Comparison of ENCODE assay signal across 1 cellular context in genomic region chr19:1470864-1471513, GRCh38.
TF ChIP-seq lines count a peak whose summit lies in the region.

No MANE protein-coding gene starts in this region.

TF ChIP-seq in GM23338, 12 proteins besides CTCF, POLR2A, EP300 and RAD21 (continued from another document):
- TF ChIP-seq ZNF462 (CRISPR knock-in tag; IDR thresholded peaks at IDR 0.05) (no peak), ZNF114 (CRISPR knock-in tag; IDR thresholded peaks at IDR 0.05) (no peak), POLR2AphosphoS5 (IDR thresholded peaks at IDR 0.05; ENCODE audit: low read depth) (no peak), EZH2 (IDR thresholded peaks at IDR 0.05; ENCODE audit: low read depth, unreplicated experiment) (no peak)
- TF ChIP-seq, protein P1, sequence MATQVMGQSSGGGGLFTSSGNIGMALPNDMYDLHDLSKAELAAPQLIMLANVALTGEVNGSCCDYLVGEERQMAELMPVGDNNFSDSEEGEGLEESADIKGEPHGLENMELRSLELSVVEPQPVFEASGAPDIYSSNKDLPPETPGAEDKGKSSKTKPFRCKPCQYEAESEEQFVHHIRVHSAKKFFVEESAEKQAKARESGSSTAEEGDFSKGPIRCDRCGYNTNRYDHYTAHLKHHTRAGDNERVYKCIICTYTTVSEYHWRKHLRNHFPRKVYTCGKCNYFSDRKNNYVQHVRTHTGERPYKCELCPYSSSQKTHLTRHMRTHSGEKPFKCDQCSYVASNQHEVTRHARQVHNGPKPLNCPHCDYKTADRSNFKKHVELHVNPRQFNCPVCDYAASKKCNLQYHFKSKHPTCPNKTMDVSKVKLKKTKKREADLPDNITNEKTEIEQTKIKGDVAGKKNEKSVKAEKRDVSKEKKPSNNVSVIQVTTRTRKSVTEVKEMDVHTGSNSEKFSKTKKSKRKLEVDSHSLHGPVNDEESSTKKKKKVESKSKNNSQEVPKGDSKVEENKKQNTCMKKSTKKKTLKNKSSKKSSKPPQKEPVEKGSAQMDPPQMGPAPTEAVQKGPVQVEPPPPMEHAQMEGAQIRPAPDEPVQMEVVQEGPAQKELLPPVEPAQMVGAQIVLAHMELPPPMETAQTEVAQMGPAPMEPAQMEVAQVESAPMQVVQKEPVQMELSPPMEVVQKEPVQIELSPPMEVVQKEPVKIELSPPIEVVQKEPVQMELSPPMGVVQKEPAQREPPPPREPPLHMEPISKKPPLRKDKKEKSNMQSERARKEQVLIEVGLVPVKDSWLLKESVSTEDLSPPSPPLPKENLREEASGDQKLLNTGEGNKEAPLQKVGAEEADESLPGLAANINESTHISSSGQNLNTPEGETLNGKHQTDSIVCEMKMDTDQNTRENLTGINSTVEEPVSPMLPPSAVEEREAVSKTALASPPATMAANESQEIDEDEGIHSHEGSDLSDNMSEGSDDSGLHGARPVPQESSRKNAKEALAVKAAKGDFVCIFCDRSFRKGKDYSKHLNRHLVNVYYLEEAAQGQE (IDR thresholded peaks at IDR 0.05; ENCODE audit: unreplicated experiment): no peak
